ENCODE assay signal across 34 cellular contexts in genomic region chr9:132748450-132748849, GRCh38.
A peak's percentile ranks its signal among the peaks of the same experiment; 100 is the strongest.
DNase-seq lines count a peak whose midpoint lies in the region; ATAC-seq and TF ChIP-seq lines count a peak whose summit lies in the region.
"Had no signal": no experiment of that assay in that cellular context is flagged by ENCODE, and none has a peak within 500 bp of the region (broad histone marks: within the 10 kb centered on the region; RNA-seq: fewer than 3 reads in every experiment).

No MANE protein-coding gene starts in this region.

- DNase-seq in activated CD8-positive, alpha-beta memory T cell treated with anti-CD3 and anti-CD28 coated beads, Interleukin-2, amount 50 U/mL, for 48 hours, result peak; percentile 15
- DNase-seq in activated CD8-positive, alpha-beta memory T cell treated with anti-CD3 and anti-CD28 coated beads, Interleukin-2, amount 10 ng/mL, durations not matched to agents 7 days and 5 days, result no peak
- DNase-seq in astrocyte of the hippocampus (ENCODE audit: low read depth, low spot score), result peak; percentile 28
- peak; percentile 5 for DNase-seq in kidney glomerular epithelial cell (lab: John Stamatoyannopoulos, UW)
- no peak for DNase-seq in mucosa of descending colon
- no peak for DNase-seq in SW480 (ENCODE audit: low spot score)
- DNase-seq: activated CD4-positive, alpha-beta memory T cell treated with anti-CD3 and anti-CD28 coated beads, Interleukin-2, amount 10 ng/mL, durations not matched to agents 7 days and 5 days; activated CD4-positive, CD25-positive, alpha-beta regulatory T cell treated with anti-CD3 and anti-CD28 coated beads, Interleukin-2, amount 50 U/mL, for 72 hours; activated T-cell treated with anti-CD3 and anti-CD28 coated beads for 4 hours; AML-193; anterior cingulate cortex; caudate nucleus; CD4-positive, alpha-beta T cell; HCEC 1CT; Karpas-422; natural killer cell; NCI-H1417; NCI-H2081; NCI-H446; NCI-H774; SHP77 had no signal

- H3K27ac Mint-ChIP-seq in activated CD8-positive, alpha-beta memory T cell treated with anti-CD3 and anti-CD28 coated beads, Interleukin-2, amount 10 ng/mL, durations not matched to agents 7 days and 5 days, result no peak overlapping the region
- H3K27ac Mint-ChIP-seq: activated CD4-positive, alpha-beta memory T cell treated with anti-CD3 and anti-CD28 coated beads, Interleukin-2, amount 10 ng/mL, durations not matched to agents 7 days and 5 days; activated naive CD4-positive, alpha-beta T cell treated with anti-CD3 and anti-CD28 coated beads, Interleukin-2, amount 50 U/mL, for 72 hours; activated T-helper 2 cell treated with anti-CD3 and anti-CD28 coated beads, Interferon-gamma antibody, Interleukin-2, Interleukin-4, amounts not matched to agents 10 μg/mL and 5 μg/mL and 100 μg/mL, durations not matched to agents 14 hours and 24 hours and 36 hours; CD4-positive, alpha-beta T cell; natural killer cell; stimulated activated effector memory CD8-positive, alpha-beta T cell treated with anti-CD3 and anti-CD28 coated beads, Interleukin-12 subunit alpha, Interleukin-12 subunit beta, amount 100 ng/mL, for 72 hours; T-helper 2 cell treated with Interferon-gamma antibody and Interleukin-4, amounts not matched to agents 5 μg/mL and 100 μg/mL, for 36 hours had no signal

- no peak overlapping the region for H3K4me3 Mint-ChIP-seq in activated CD8-positive, alpha-beta memory T cell treated with anti-CD3 and anti-CD28 coated beads, Interleukin-2, amount 10 ng/mL, durations not matched to agents 7 days and 5 days
- H3K4me3 Mint-ChIP-seq: activated CD4-positive, alpha-beta memory T cell treated with anti-CD3 and anti-CD28 coated beads, Interleukin-2, amount 10 ng/mL, durations not matched to agents 7 days and 5 days; CD4-positive, alpha-beta T cell; natural killer cell; stimulated activated effector memory CD8-positive, alpha-beta T cell treated with anti-CD3 and anti-CD28 coated beads, Interleukin-12 subunit alpha, Interleukin-12 subunit beta, amount 100 ng/mL, for 72 hours; T-helper 2 cell treated with Interferon-gamma antibody and Interleukin-4, amounts not matched to agents 5 μg/mL and 100 μg/mL, for 36 hours had no signal

- CTCF ChIA-PET in activated CD8-positive, alpha-beta memory T cell treated with anti-CD3 and anti-CD28 coated beads, Interleukin-2, amount 10 ng/mL, durations not matched to agents 7 days and 5 days (lab: Charles Lee), result no interaction called here

- no peaks in the 10 kb centered on the region for H3K9me3 Mint-ChIP-seq in activated CD8-positive, alpha-beta memory T cell treated with anti-CD3 and anti-CD28 coated beads, Interleukin-2, amount 10 ng/mL, durations not matched to agents 7 days and 5 days (ENCODE audit: low read depth)
- H3K9me3 Mint-ChIP-seq: activated CD4-positive, alpha-beta memory T cell treated with anti-CD3 and anti-CD28 coated beads, Interleukin-2, amount 10 ng/mL, durations not matched to agents 7 days and 5 days; activated naive CD4-positive, alpha-beta T cell treated with anti-CD3 and anti-CD28 coated beads, Interleukin-2, amount 50 U/mL, for 72 hours; activated T-helper 2 cell treated with anti-CD3 and anti-CD28 coated beads, Interferon-gamma antibody, Interleukin-2, Interleukin-4, amounts not matched to agents 10 μg/mL and 5 μg/mL and 100 μg/mL, durations not matched to agents 14 hours and 24 hours and 36 hours; CD4-positive, alpha-beta T cell; natural killer cell; stimulated activated effector memory CD8-positive, alpha-beta T cell treated with anti-CD3 and anti-CD28 coated beads, Interleukin-12 subunit alpha, Interleukin-12 subunit beta, amount 100 ng/mL, for 72 hours; T-helper 2 cell treated with Interferon-gamma antibody and Interleukin-4, amounts not matched to agents 5 μg/mL and 100 μg/mL, for 36 hours had no signal

- H3K9me3 ChIP-seq in mucosa of descending colon, result no peaks in the 10 kb centered on the region
- H3K9me3 ChIP-seq: A549, esophagus muscularis mucosa, Peyer's patch, upper lobe of left lung had no signal

- no peaks in the 10 kb centered on the region for H3K36me3 Mint-ChIP-seq in activated CD8-positive, alpha-beta memory T cell treated with anti-CD3 and anti-CD28 coated beads, Interleukin-2, amount 10 ng/mL, durations not matched to agents 7 days and 5 days
- H3K36me3 Mint-ChIP-seq: activated naive CD4-positive, alpha-beta T cell treated with anti-CD3 and anti-CD28 coated beads, Interleukin-2, amount 50 U/mL, for 72 hours; natural killer cell; stimulated activated effector memory CD8-positive, alpha-beta T cell treated with anti-CD3 and anti-CD28 coated beads, Interleukin-12 subunit alpha, Interleukin-12 subunit beta, amount 100 ng/mL, for 72 hours had no signal

- intact Hi-C loops in mucosa of descending colon (cut with DNase I, micrococcal nuclease), result no loop called here

- no peak for ATAC-seq in activated CD8-positive, alpha-beta memory T cell treated with anti-CD3 and anti-CD28 coated beads, Interleukin-2, amount 10 ng/mL, durations not matched to agents 7 days and 5 days
- ATAC-seq in HG03139 (IDR thresholded peaks at IDR 0.05; ENCODE audit: unreplicated experiment) (no peak), mucosa of descending colon (no peak), HG03039 (IDR thresholded peaks at IDR 0.05; ENCODE audit: unreplicated experiment) (no peak)
- ATAC-seq: A549; activated naive CD4-positive, alpha-beta T cell treated with anti-CD3 and anti-CD28 coated beads, Interleukin-2, amount 50 U/mL, for 72 hours; GM12878; HepG2; natural killer cell; stimulated activated effector memory CD8-positive, alpha-beta T cell treated with anti-CD3 and anti-CD28 coated beads, Interleukin-12 subunit alpha, Interleukin-12 subunit beta, amount 100 ng/mL, for 72 hours had no signal

- no peak overlapping the region for H3K4me3 ChIP-seq in mucosa of descending colon
- H3K4me3 ChIP-seq: A549, esophagus muscularis mucosa, GM12878, lung, Peyer's patch, upper lobe of left lung had no signal

- peaks cover 7% of the 10 kb centered on the region for H3K4me1 ChIP-seq in mucosa of descending colon (ENCODE audit: low read depth)
- H3K4me1 ChIP-seq: A549, Peyer's patch had no signal

- no peak for TF ChIP-seq CTCF in mucosa of descending colon (IDR thresholded peaks at IDR 0.05)

- peaks cover 35% of the 10 kb centered on the region for H3K27me3 Mint-ChIP-seq in activated CD8-positive, alpha-beta memory T cell treated with anti-CD3 and anti-CD28 coated beads, Interleukin-2, amount 10 ng/mL, durations not matched to agents 7 days and 5 days

- no peaks in the 10 kb centered on the region for H3K36me3 ChIP-seq in mucosa of descending colon (ENCODE audit: low read depth)
- H3K36me3 ChIP-seq: esophagus muscularis mucosa, Peyer's patch, upper lobe of left lung had no signal

- H3K4me1 Mint-ChIP-seq in activated CD8-positive, alpha-beta memory T cell treated with anti-CD3 and anti-CD28 coated beads, Interleukin-2, amount 10 ng/mL, durations not matched to agents 7 days and 5 days, result no peaks in the 10 kb centered on the region
- H3K4me1 Mint-ChIP-seq: activated CD4-positive, alpha-beta memory T cell treated with anti-CD3 and anti-CD28 coated beads, Interleukin-2, amount 10 ng/mL, durations not matched to agents 7 days and 5 days; natural killer cell; stimulated activated effector memory CD8-positive, alpha-beta T cell treated with anti-CD3 and anti-CD28 coated beads, Interleukin-12 subunit alpha, Interleukin-12 subunit beta, amount 100 ng/mL, for 72 hours had no signal

Comparison
In these comparisons a context has a peak if more than half of its experiments do, and no peak if none do; other contexts are left out.
1. DNase-seq: peak in activated CD8-positive, alpha-beta memory T cell treated with anti-CD3 and anti-CD28 coated beads, Interleukin-2, amount 50 U/mL, for 48 hours (single experiment), astrocyte of the hippocampus (single experiment) and kidney glomerular epithelial cell (single experiment); none in activated CD8-positive, alpha-beta memory T cell treated with anti-CD3 and anti-CD28 coated beads, Interleukin-2, amount 10 ng/mL, durations not matched to agents 7 days and 5 days (single experiment), mucosa of descending colon (0 of 3) and SW480 (single experiment).